ENCODE assay signal across 8 cellular contexts in genomic region chr4:140523370-140523856, GRCh38. TPM values are rescaled to one million over a fixed set of nuclear protein-coding genes. Genes with fewer than 3 reads are reported as not detected.
DNase-seq lines count a peak whose midpoint lies in the region; ATAC-seq, FAIRE-seq and TF ChIP-seq lines count a peak whose summit lies in the region.

No MANE protein-coding gene starts in this region.

- H3K79me2 ChIP-seq in SU-DHL-6 (ENCODE audit: insufficient read depth, low read length): peaks cover 10% of the 10 kb centered on the region

- no peak for DNase-seq in GM12892 (ENCODE audit: insufficient read length)
- no peak for DNase-seq in thoracic aorta (ENCODE audit: low spot score)
- DNase-seq in NCI-H82 (lab: John Stamatoyannopoulos, UW): no peak
- no peak for DNase-seq in stimulated activated CD4-positive, alpha-beta T cell treated with anti-CD3 and anti-CD28 coated beads, Interleukin-15, amount 100 ng/mL, for 24 hours

- H3K4me1 ChIP-seq in HEK293 (ENCODE audit: control insufficient read depth, insufficient read depth, low read length): no peaks in the 10 kb centered on the region
- H3K4me1 ChIP-seq in iPS-18a (ENCODE audit: control insufficient read depth, low read depth, low read length): peaks cover 8% of the 10 kb centered on the region
- H3K4me1 ChIP-seq in thoracic aorta (ENCODE audit: control insufficient read depth in 1 of 2, low read depth in 2 of 2): peaks cover 3 to 20% of the 10 kb centered on the region in 2 donors

- H3K9me2 ChIP-seq in SU-DHL-6 (replicated peaks; ENCODE audit: insufficient read depth, low read length): no peaks in the 10 kb centered on the region

- TF ChIP-seq POLR2A in GM12892 (IDR thresholded peaks at IDR 0.05; ENCODE audit: low read depth, low read length): no peak

- H3F3A ChIP-seq in SU-DHL-6 (ENCODE audit: insufficient read depth): no peaks in the 10 kb centered on the region

- ATAC-seq in thoracic aorta (ENCODE audit: insufficient number of reproducible peaks, low FRiP score, low read depth) (peak; percentile 20), HG02798 (IDR thresholded peaks at IDR 0.05; ENCODE audit: poor library complexity, unreplicated experiment) (no peak)

- peak overlapping the region; percentile 79 for H3K4me2 ChIP-seq in SU-DHL-6 (ENCODE audit: low read depth, low read length, poor library complexity, severe bottlenecking)

- no peaks in the 10 kb centered on the region for H4K20me1 ChIP-seq in SU-DHL-6 (ENCODE audit: low read depth, low read length)

- peaks cover 0 to 23% of the 10 kb centered on the region in 2 experiments; a peak in 1 of 3 replicates for H3K36me3 ChIP-seq in HEK293 (ENCODE audit: control insufficient read depth in 2 of 2, insufficient read depth in 1 of 2, low read length in 2 of 2)
- peaks cover 17% of the 10 kb centered on the region; the same call in 1 of the 2 replicates for H3K36me3 ChIP-seq in SU-DHL-6 (ENCODE audit: low read length)
- peaks cover 7% of the 10 kb centered on the region for H3K36me3 ChIP-seq in iPS-18a (ENCODE audit: control insufficient read depth, low read depth, low read length)
- no peaks in the 10 kb centered on the region for H3K36me3 ChIP-seq in thoracic aorta

- H3K27me3 ChIP-seq in SU-DHL-6 (ENCODE audit: low read length) (no peaks in the 10 kb centered on the region), iPS-18a (ENCODE audit: control insufficient read depth, insufficient read depth, low read length) (peaks cover 16% of the 10 kb centered on the region), thoracic aorta (replicated peaks; ENCODE audit: insufficient read depth) (no peaks in the 10 kb centered on the region)

- no peak for TF ChIP-seq CTCF in HEK293 (tag by site-specific recombination; IDR thresholded peaks at IDR 0.05)
- TF ChIP-seq CTCF in SU-DHL-6 (IDR thresholded peaks at IDR 0.05; ENCODE audit: insufficient read depth, low read length, poor library complexity, severe bottlenecking): no peak
- no peak for TF ChIP-seq CTCF in thoracic aorta (IDR thresholded peaks at IDR 0.05)

- H2AFZ ChIP-seq in SU-DHL-6 (ENCODE audit: low read depth, low read length, severe bottlenecking): peak overlapping the region; percentile 64

- no peak overlapping the region for H3K27ac ChIP-seq in HEK293 (ENCODE audit: extremely low read depth, low read depth, low read length)
- no peak overlapping the region for H3K27ac ChIP-seq in SU-DHL-6 (ENCODE audit: low read depth, low read length)
- no peak overlapping the region for H3K27ac ChIP-seq in iPS-18a (ENCODE audit: low read length)
- H3K27ac ChIP-seq in thoracic aorta: peak overlapping the region in 1 of 2 donors; percentile 68

- H3K9me3 ChIP-seq in HEK293 (ENCODE audit: control insufficient read depth, insufficient read depth, low read depth, low read length) (no peaks in the 10 kb centered on the region), SU-DHL-6 (ENCODE audit: insufficient read depth, low read length) (no peaks in the 10 kb centered on the region), iPS-18a (ENCODE audit: control insufficient read depth, low read depth, low read length) (no peaks in the 10 kb centered on the region), thoracic aorta (no peaks in the 10 kb centered on the region)

- FAIRE-seq in GM12892 (lab: Jason Lieb, UNC): peak; percentile 27

- CTCF ChIA-PET in HEK293 (lab: Yijun Ruan, JAX): interaction anchor here (0.6 to 2.5 kb wide), 5 partner anchors 10 to 163 kb away, joined by 3 to 8 read pairs (median 3); no protein-coding TSS in a partner anchor

- H3K4me3 ChIP-seq in HEK293 (ENCODE audit: low read depth, low read length): no peak overlapping the region
- peak overlapping the region; percentile 44 for H3K4me3 ChIP-seq in SU-DHL-6 (ENCODE audit: insufficient read depth, low read length, poor library complexity, severe bottlenecking)
- peak overlapping the region; percentile 53 for H3K4me3 ChIP-seq in iPS-18a (ENCODE audit: low read length)
- H3K4me3 ChIP-seq in thoracic aorta: peak overlapping the region; percentile 88

- H3K9ac ChIP-seq in SU-DHL-6 (ENCODE audit: low read length) (peak overlapping the region; percentile 38), iPS-18a (ENCODE audit: low read length) (no peak overlapping the region)

- POLR2A ChIA-PET in HEK293 (lab: Yijun Ruan, JAX): interaction anchor here (0.6 to 1.5 kb wide), 6 partner anchors 8 to 840 kb away, joined by 3 to 11 read pairs (median 4); partner anchors contain the start of genes CLGN and SCOC

TF ChIP-seq in HEK293, 187 proteins besides CTCF, POLR2A, EP300 and RAD21:
- TF ChIP-seq SCRT2 (tag by site-specific recombination; IDR thresholded peaks at IDR 0.05) (peak; percentile 95), ZNF513 (tag by site-specific recombination; IDR thresholded peaks at IDR 0.05) (no peak), ZNF335 (tag by site-specific recombination; conservative IDR thresholded peaks at IDR 0.05) (peak; percentile 5; the same call in 1 of the 2 replicates), ZNF16 (tag by site-specific recombination; IDR thresholded peaks at IDR 0.05; ENCODE audit: low read depth) (no peak), ZNF549 (tag by site-specific recombination; IDR thresholded peaks at IDR 0.05) (no peak), ZNF221 (tag by site-specific recombination; IDR thresholded peaks at IDR 0.05; ENCODE audit: borderline replicate concordance) (no peak), ZBTB20 (tag by site-specific recombination; IDR thresholded peaks at IDR 0.05) (no peak), ZNF266 (tag by site-specific recombination; IDR thresholded peaks at IDR 0.05; ENCODE audit: low read depth) (no peak), SCRT1 (tag by site-specific recombination; IDR thresholded peaks at IDR 0.05; ENCODE audit: borderline replicate concordance) (peak; percentile 69; the same call in 1 of the 2 replicates), ZNF544 (tag by site-specific recombination; IDR thresholded peaks at IDR 0.05) (no peak), ZNF843 (tag by site-specific recombination; IDR thresholded peaks at IDR 0.05) (no peak)

RNA-seq across cellular contexts. Expression of gene ELMOD2, which starts 0.6 kb away (rescaled TPM):
- 9.6 TPM for polyA plus RNA-seq in GM12892 (2012; ENCODE audit: missing spikeins)
- total RNA-seq in thoracic aorta: 10 to 100 TPM; 22.3 to 26.1 TPM

RNA-seq across cellular contexts. Expression of gene MGAT4D, which starts 25.3 kb away (rescaled TPM):
- not detected for polyA plus RNA-seq in GM12892 (2012; ENCODE audit: missing spikeins)
- total RNA-seq in thoracic aorta: not detected

RNA-seq across cellular contexts. Expression of gene UCP1, which starts 45.3 kb away (rescaled TPM):
- polyA plus RNA-seq in GM12892 (2012; ENCODE audit: missing spikeins): not detected
- not detected for total RNA-seq in thoracic aorta
